Comparison of ENCODE assay signal across 28 cellular contexts in genomic region chr7:117800406-117800805, GRCh38.
DNase-seq lines count a peak whose midpoint lies in the region; ATAC-seq and TF ChIP-seq lines count a peak whose summit lies in the region.
"Had no signal": no experiment of that assay in that cellular context is flagged by ENCODE, and none has a peak within 500 bp of the region (broad histone marks: within the 10 kb centered on the region; RNA-seq: fewer than 3 reads in every experiment).

No MANE protein-coding gene starts in this region.

- H3K27me3 Mint-ChIP-seq in Caco-2 (ENCODE audit: insufficient read depth, unreplicated experiment): peaks cover 6% of the 10 kb centered on the region

- no peak overlapping the region for H3K4me3 ChIP-seq in adipocyte (ENCODE audit: low read length)
- no peak overlapping the region for H3K4me3 ChIP-seq in osteoblast (ENCODE audit: insufficient read depth, low read length)
- H3K4me3 ChIP-seq in Caco-2 (ENCODE audit: low read depth, low read length): no peak overlapping the region
- H3K4me3 ChIP-seq: esophagus muscularis mucosa, gastrocnemius medialis, tibial artery had no signal

- no peak overlapping the region for H3K4me2 ChIP-seq in osteoblast (ENCODE audit: insufficient read depth, low read length)

- H3K4me1 Mint-ChIP-seq in Caco-2 (ENCODE audit: low read depth, unreplicated experiment): peaks cover 10% of the 10 kb centered on the region
- H3K4me1 Mint-ChIP-seq: activated naive CD8-positive, alpha-beta T cell treated with anti-CD3 and anti-CD28 coated beads for 36 hours; CD14-positive monocyte; immature natural killer cell; mesothelial cell of epicardium; naive B cell had no signal

- no peak for TF ChIP-seq CTCF in osteoblast (IDR thresholded peaks at IDR 0.05; ENCODE audit: extremely low read depth, low read depth, low read length)
- TF ChIP-seq CTCF in Caco-2 (IDR thresholded peaks at IDR 0.05; ENCODE audit: insufficient read depth in 1 of 2, low read depth in 1 of 2, low read length in 1 of 2, severe bottlenecking in 1 of 2, unreplicated experiment in 1 of 2): no peak

- H3K4me3 Mint-ChIP-seq in Caco-2 (ENCODE audit: unreplicated experiment): no peak overlapping the region
- H3K4me3 Mint-ChIP-seq: activated CD8-positive, alpha-beta T cell treated with anti-CD3 and anti-CD28 coated beads for 36 hours; activated naive CD8-positive, alpha-beta T cell treated with anti-CD3 and anti-CD28 coated beads for 36 hours; CD14-positive monocyte; endodermal cell; HFFc6; immature natural killer cell; mesothelial cell of epicardium; naive B cell; stimulated activated naive CD8-positive, alpha-beta T cell treated with anti-CD3 and anti-CD28 coated beads, Interleukin-15, Interleukin-2, amounts not matched to agents 100 ng/mL and 50 ng/mL, for 24 hours had no signal

- H3K79me2 ChIP-seq in osteoblast (ENCODE audit: insufficient read depth, low read length): no peaks in the 10 kb centered on the region

- H3K36me3 Mint-ChIP-seq in Caco-2 (ENCODE audit: insufficient read depth, unreplicated experiment): no peaks in the 10 kb centered on the region
- H3K36me3 Mint-ChIP-seq: activated naive CD8-positive, alpha-beta T cell treated with anti-CD3 and anti-CD28 coated beads for 36 hours; CD14-positive monocyte; immature natural killer cell; mesothelial cell of epicardium; naive B cell had no signal

- intact Hi-C loops in Caco-2 (cut with micrococcal nuclease; ENCODE audit: unreplicated experiment): no loop called here

- no peak overlapping the region for H3K27ac Mint-ChIP-seq in Caco-2 (ENCODE audit: unreplicated experiment)
- H3K27ac Mint-ChIP-seq: activated CD8-positive, alpha-beta T cell treated with anti-CD3 and anti-CD28 coated beads for 36 hours; activated naive CD8-positive, alpha-beta T cell treated with anti-CD3 and anti-CD28 coated beads for 36 hours; CD14-positive monocyte; endodermal cell; HFFc6; immature natural killer cell; mesothelial cell of epicardium; naive B cell; stimulated activated naive CD8-positive, alpha-beta T cell treated with anti-CD3 and anti-CD28 coated beads, Interleukin-15, Interleukin-2, amounts not matched to agents 100 ng/mL and 50 ng/mL, for 24 hours had no signal

- H3K27me3 ChIP-seq in adipocyte (replicated peaks; ENCODE audit: control insufficient read depth, insufficient read depth, low read length): no peaks in the 10 kb centered on the region
- no peaks in the 10 kb centered on the region for H3K27me3 ChIP-seq in osteoblast (ENCODE audit: insufficient read depth, low read length)
- no peaks in the 10 kb centered on the region for H3K27me3 ChIP-seq in Caco-2 (replicated peaks; ENCODE audit: control insufficient read depth, insufficient read depth, low read length)
- H3K27me3 ChIP-seq: esophagus muscularis mucosa, gastrocnemius medialis, tibial artery had no signal

- no peaks in the 10 kb centered on the region for H3K9me3 Mint-ChIP-seq in Caco-2 (ENCODE audit: unreplicated experiment)
- H3K9me3 Mint-ChIP-seq: activated CD8-positive, alpha-beta T cell treated with anti-CD3 and anti-CD28 coated beads for 36 hours; activated naive CD8-positive, alpha-beta T cell treated with anti-CD3 and anti-CD28 coated beads for 36 hours; CD14-positive monocyte; endodermal cell; mesothelial cell of epicardium; stimulated activated naive CD8-positive, alpha-beta T cell treated with anti-CD3 and anti-CD28 coated beads, Interleukin-15, Interleukin-2, amounts not matched to agents 100 ng/mL and 50 ng/mL, for 24 hours had no signal

- POLR2A ChIA-PET in Caco-2 (lab: Charles Lee): no interaction called here

- H3K27ac ChIP-seq in osteoblast (ENCODE audit: low read depth, low read length): no peak overlapping the region
- H3K27ac ChIP-seq: esophagus muscularis mucosa, gastrocnemius medialis, tibial artery had no signal

- no peak overlapping the region for H3K9ac ChIP-seq in adipocyte (ENCODE audit: low read length)

- no peaks in the 10 kb centered on the region for H3K4me1 ChIP-seq in adipocyte (ENCODE audit: control insufficient read depth, insufficient read depth, low read length)
- no peaks in the 10 kb centered on the region for H3K4me1 ChIP-seq in osteoblast (ENCODE audit: insufficient read depth, low read length)
- H3K4me1 ChIP-seq in Caco-2: no peaks in the 10 kb centered on the region
- H3K4me1 ChIP-seq: esophagus muscularis mucosa, gastrocnemius medialis had no signal

- H3K36me3 ChIP-seq in adipocyte (ENCODE audit: control insufficient read depth, insufficient read depth, low read length, severe bottlenecking) (no peaks in the 10 kb centered on the region), osteoblast (ENCODE audit: insufficient read depth, low read length) (no peaks in the 10 kb centered on the region), Caco-2 (ENCODE audit: control insufficient read depth, insufficient read depth, low read length) (no peaks in the 10 kb centered on the region)
- H3K36me3 ChIP-seq: esophagus muscularis mucosa, gastrocnemius medialis, tibial artery had no signal

- H3K9me3 ChIP-seq in adipocyte (ENCODE audit: control insufficient read depth, low read length) (no peaks in the 10 kb centered on the region), osteoblast (ENCODE audit: low read depth, low read length) (no peaks in the 10 kb centered on the region), Caco-2 (no peaks in the 10 kb centered on the region)
- H3K9me3 ChIP-seq: esophagus muscularis mucosa, gastrocnemius medialis, tibial artery had no signal

- BruUV-seq in Caco-2 (replicated peaks; lab: Mats Ljungman, UMichigan): no TSS peak

- DNase-seq in adipocyte (ENCODE audit: low read depth) (peak; percentile 21), osteoblast (ENCODE audit: insufficient read length, low spot score, missing footprints) (peak; percentile 19), Kasumi-1 (lab: John Stamatoyannopoulos, UW) (no peak), NCI-H82 (lab: John Stamatoyannopoulos, UW) (no peak), NCI-H1417 treated with DMSO at 0.1 percent for 48 hours (lab: John Stamatoyannopoulos, UW) (no peak), Caco-2 (no peak)
- DNase-seq: activated CD8-positive, alpha-beta T cell treated with anti-CD3 and anti-CD28 coated beads for 36 hours; activated effector memory CD4-positive, alpha-beta T cell treated with Interleukin-2 at 50 U/mL for 16 hours; activated naive CD8-positive, alpha-beta T cell treated with anti-CD3 and anti-CD28 coated beads for 36 hours; caudate nucleus; endodermal cell; gastrocnemius medialis; GOT3; HFFc6; hypothalamus; immature natural killer cell; naive B cell; NCI-H1694; NCI-H526 treated with DMSO at 0.1 percent for 48 hours; occipital lobe; tibial artery had no signal

- no peaks in the 10 kb centered on the region for H4K20me1 ChIP-seq in osteoblast (ENCODE audit: insufficient read depth, low read length)

- CTCF ChIA-PET in Caco-2 (lab: Charles Lee): interaction anchor here (0.6 kb wide), 1 partner anchor 197 kb away, joined by 3 read pairs; no protein-coding TSS in a partner anchor

- H2AFZ ChIP-seq in osteoblast (ENCODE audit: low read length): no peak overlapping the region

- ATAC-seq in GM19351 (IDR thresholded peaks at IDR 0.05; ENCODE audit: unreplicated experiment): peak; percentile 58
- ATAC-seq in HG03378 (IDR thresholded peaks at IDR 0.05; ENCODE audit: unreplicated experiment): peak; percentile 59
- ATAC-seq: activated CD8-positive, alpha-beta T cell treated with anti-CD3 and anti-CD28 coated beads for 36 hours; gastrocnemius medialis; Right ventricle myocardium inferior had no signal

Comparison
In these comparisons a context has a peak if more than half of its experiments do, and no peak if none do; other contexts are left out.
1. DNase-seq: peak in adipocyte (single experiment) and osteoblast (single experiment); none in Kasumi-1 (0 of 2), NCI-H82 (single experiment), NCI-H1417 treated with DMSO at 0.1 percent for 48 hours (single experiment) and Caco-2 (0 of 2).